In the genomic region with DNA sequence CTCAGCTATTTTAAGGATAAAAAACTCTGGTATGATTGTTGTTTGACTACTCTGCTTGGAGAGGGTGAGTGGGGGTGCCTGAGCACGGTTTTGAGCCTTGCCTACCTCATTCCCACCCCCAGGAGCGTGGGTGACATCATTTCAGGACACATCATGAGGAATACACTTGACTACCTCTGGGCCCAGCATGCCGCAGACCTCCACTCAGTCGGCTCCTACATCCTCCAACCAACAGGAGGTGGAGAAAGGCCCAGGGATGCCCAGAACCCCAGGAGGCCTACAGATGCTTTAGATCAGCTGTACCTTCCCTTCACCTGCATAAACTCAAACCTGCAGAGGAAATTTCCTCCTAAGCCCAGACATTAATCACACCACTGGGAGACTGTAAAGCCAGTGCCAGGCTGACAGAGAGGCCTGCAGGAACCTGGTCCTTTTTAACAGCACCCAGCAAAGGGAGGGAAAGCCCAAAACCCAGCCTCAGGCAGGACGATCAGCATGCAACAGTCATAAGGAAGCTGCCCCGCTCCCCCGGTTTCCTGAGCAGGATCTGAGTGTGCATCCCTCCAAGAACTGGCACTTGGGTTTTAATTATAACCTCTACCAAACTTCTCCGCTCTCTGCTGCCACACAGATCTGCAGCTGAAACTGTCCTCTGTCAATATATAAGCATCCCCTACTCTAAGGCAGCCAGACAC, we compare ENCODE assay signal across 18 cellular contexts.
"Had no signal": no experiment of that assay in that cellular context is flagged by ENCODE, and none has a peak within 500 bp of the region (broad histone marks: within the 10 kb centered on the region; RNA-seq: fewer than 3 reads in every experiment).

No MANE protein-coding gene starts in this region.

- DNase-seq: activated CD4-positive, CD25-positive, alpha-beta regulatory T cell; activated CD8-positive, alpha-beta memory T cell treated with anti-CD3 and anti-CD28 coated beads, Interleukin-2, amount 50 U/mL, for 4 hours; activated CD8-positive, alpha-beta T cell treated with anti-CD3 and anti-CD28 coated beads, Interleukin-2, amount 10 ng/mL, durations not matched to agents 7 days and 5 days; activated gamma-delta T cell treated with Interleukin-2 at 50 U/mL for 16 hours; activated T-cell treated with anti-CD3 and anti-CD28 coated beads, Interleukin-2, amount 50 U/mL, for 48 hours; amniotic stem cell; brain microvascular endothelial cell; dermis blood vessel endothelial cell; kidney; left ventricle myocardium inferior; mucosa of descending colon; naive thymus-derived CD4-positive, alpha-beta T cell; stimulated activated CD4-positive, alpha-beta T cell treated with anti-CD3 and anti-CD28 coated beads, Interleukin-2, amount 100 ng/mL, for 48 hours; stimulated activated naive B cell treated with anti-CD40 and anti-IgM and Interleukin-4, amounts not matched to agents 10 μg/mL and 1 μg/mL and 100 μg/mL, for 72 hours; T-helper 2 cell; tibial artery; uterus had no signal

- H3K36me3 ChIP-seq: brain microvascular endothelial cell, left ventricle myocardium inferior, neutrophil, tibial artery, uterus had no signal

- H3K27me3 ChIP-seq: brain microvascular endothelial cell, tibial artery, uterus had no signal

- H3K27ac ChIP-seq: brain microvascular endothelial cell, left ventricle myocardium inferior, neutrophil, tibial artery, uterus had no signal

- H3K9me3 ChIP-seq: neutrophil had no signal

- H3K4me3 ChIP-seq: left ventricle myocardium inferior, mucosa of descending colon, tibial artery, uterus had no signal

- ATAC-seq: activated CD8-positive, alpha-beta T cell treated with anti-CD3 and anti-CD28 coated beads, Interleukin-2, amount 10 ng/mL, durations not matched to agents 7 days and 5 days; mucosa of descending colon; naive thymus-derived CD4-positive, alpha-beta T cell; stimulated activated naive B cell treated with anti-CD40 and anti-IgM and Interleukin-4, amounts not matched to agents 10 μg/mL and 1 μg/mL and 100 μg/mL, for 72 hours had no signal
